In the genomic region with DNA sequence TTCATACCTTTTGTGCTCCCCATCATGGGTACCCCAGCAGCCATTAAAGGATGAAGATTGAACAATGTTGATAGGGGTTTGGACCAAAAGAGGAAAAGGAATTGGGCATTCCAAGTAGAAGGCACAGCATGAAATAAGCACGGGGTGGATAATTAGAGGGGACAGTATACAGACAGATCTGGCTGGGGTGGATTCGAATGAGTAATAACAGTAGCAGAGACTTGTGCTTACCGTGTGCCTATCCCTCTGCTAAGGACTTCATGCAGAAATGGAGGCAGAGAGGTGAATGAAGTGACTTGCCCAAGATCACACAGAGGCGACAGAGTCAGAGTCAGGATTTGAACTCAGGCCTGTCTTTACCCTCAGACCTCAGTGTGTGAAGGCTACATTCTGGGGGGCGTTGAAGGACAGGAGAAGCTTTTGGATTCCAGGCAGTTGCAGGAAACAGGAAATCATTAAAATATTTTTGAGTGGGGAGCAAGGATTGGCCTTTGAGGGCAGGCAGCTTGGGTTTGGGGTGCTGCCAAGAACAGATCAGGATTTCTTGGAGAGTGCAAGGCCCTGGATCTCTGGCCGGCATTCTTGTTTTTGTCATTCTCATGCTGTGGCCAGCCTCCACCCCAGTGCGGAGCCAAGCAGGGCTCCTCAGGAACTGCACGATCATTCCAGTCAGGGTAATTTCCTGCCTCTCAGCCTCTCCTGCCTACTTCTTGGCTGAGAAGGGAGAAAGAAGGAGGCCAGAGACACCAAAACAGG, we compare ENCODE assay signal across 8 cellular contexts. TPM values are rescaled to one million over a fixed set of nuclear protein-coding genes. Genes with fewer than 3 reads are reported as not detected.
DNase-seq lines count a peak whose midpoint lies in the region; ATAC-seq, FAIRE-seq and TF ChIP-seq lines count a peak whose summit lies in the region.

No MANE protein-coding gene starts in this region.

- FAIRE-seq in kidney (lab: Jason Lieb, UNC) = no peak

- H3K4me1 ChIP-seq in HEK293 (ENCODE audit: control insufficient read depth, insufficient read depth, low read length) (no peaks in the 10 kb centered on the region; the same call in 1 of the 2 replicates), breast epithelium (peaks cover 8 to 20% of the 10 kb centered on the region in 2 donors), kidney (ENCODE audit: control insufficient read depth in 1 of 2, insufficient read depth in 1 of 2, low read depth in 1 of 2, low read length in 2 of 2) (peaks cover 10 to 16% of the 10 kb centered on the region in 2 donors), spleen (peaks cover 0 to 65% (median 27%) of the 10 kb centered on the region in 6 donors)

- H3K9me3 ChIP-seq in HEK293 (ENCODE audit: control insufficient read depth, insufficient read depth, low read depth, low read length) (no peaks in the 10 kb centered on the region), breast epithelium (no peaks in the 10 kb centered on the region), kidney (ENCODE audit: control insufficient read depth in 1 of 2, low read length in 2 of 2) (no peaks in the 10 kb centered on the region), spleen (no peaks in the 10 kb centered on the region)

- intact Hi-C loops in breast epithelium (cut with DNase I; ENCODE audit: low total_unique reads) = no loop called here
- intact Hi-C loops in kidney (cut with DNase I) = no loop called here
- intact Hi-C loops in spleen (cut with DNase I; ENCODE audit: low total_unique reads) = no loop called here

- no peaks in the 10 kb centered on the region for H3K27me3 ChIP-seq in breast epithelium
- H3K27me3 ChIP-seq in spleen (replicated peaks in 1 of 7) = no peaks in the 10 kb centered on the region

- TF ChIP-seq CTCF in HEK293 (tag by site-specific recombination; IDR thresholded peaks at IDR 0.05) = no peak
- no peak for TF ChIP-seq CTCF in breast epithelium (IDR thresholded peaks at IDR 0.05)
- no peak for TF ChIP-seq CTCF in kidney (IDR thresholded peaks at IDR 0.05; ENCODE audit: borderline replicate concordance, extremely low read depth, insufficient read depth)
- TF ChIP-seq CTCF in spleen (IDR thresholded peaks at IDR 0.05 in 8 of 11, conservative IDR thresholded peaks at IDR 0.05 in 3 of 11) = peak in 1 of 11 experiments; percentile 5

- H3K36me3 ChIP-seq in HEK293 (ENCODE audit: control insufficient read depth in 2 of 2, insufficient read depth in 1 of 2, low read length in 2 of 2) (peaks cover 86 to 100% of the 10 kb centered on the region in 2 experiments), breast epithelium (peaks cover 16% of the 10 kb centered on the region), kidney (ENCODE audit: control insufficient read depth in 1 of 2, insufficient read depth in 2 of 2, low read length in 2 of 2) (peaks cover 35 to 41% of the 10 kb centered on the region in 2 donors), spleen (peaks cover 3 to 100% (median 52%) of the 10 kb centered on the region in 6 donors)

- CTCF ChIA-PET in HEK293 (lab: Yijun Ruan, JAX) = no interaction called here

- no peak overlapping the region for H3K4me3 ChIP-seq in HEK293 (ENCODE audit: low read depth, low read length)
- peak overlapping the region in 1 of 3 donors; percentile 31 for H3K4me3 ChIP-seq in breast epithelium
- no peak overlapping the region for H3K4me3 ChIP-seq in kidney (ENCODE audit: low read length in 2 of 2)
- H3K4me3 ChIP-seq in spleen = no peak overlapping the region

- POLR2A ChIA-PET in HEK293 (lab: Yijun Ruan, JAX) = interaction anchor here (0.5 to 0.6 kb wide), 2 partner anchors 51 to 185 kb away, joined by 3 to 5 read pairs; a partner anchor contains a TSS

- DNase-seq in breast epithelium (ENCODE audit: low spot score in 2 of 2) (peak; percentile 68 to 90), kidney (peak; percentile 91), spleen (no peak), NOMO-1 (lab: John Stamatoyannopoulos, UW; ENCODE audit: unreplicated experiment in 2 of 2) (no peak), MV-4-11 (lab: John Stamatoyannopoulos, UW) (no peak)
- no peak for DNase-seq in activated CD4-positive, alpha-beta T cell treated with anti-CD3 and anti-CD28 coated beads for 4 hours

- H3K9ac ChIP-seq in kidney (ENCODE audit: low read length in 2 of 2) = peak overlapping the region; percentile 5 to 49

- WGBS in spleen, 5 donors = 48 to 76% (median 64%) methylated on average over 8 of the region's 8 CpGs

- no peak for ATAC-seq in GM19328 (IDR thresholded peaks at IDR 0.05; ENCODE audit: unreplicated experiment)

- H3K27ac ChIP-seq in HEK293 (ENCODE audit: extremely low read depth, low read depth, low read length) (no peak overlapping the region), breast epithelium (peak overlapping the region; percentile 93 to 99), kidney (ENCODE audit: low read depth in 2 of 2, low read length in 2 of 2) (peak overlapping the region; percentile 78), spleen (peak overlapping the region; percentile 51 to 91 (median 88))

- TF ChIP-seq POLR2A in breast epithelium (IDR thresholded peaks at IDR 0.05) (no peak), spleen (IDR thresholded peaks at IDR 0.05) (no peak)

TF ChIP-seq in HEK293, 187 proteins besides CTCF, POLR2A, EP300 and RAD21:
- TF ChIP-seq BCL11A (tag by site-specific recombination; IDR thresholded peaks at IDR 0.05; ENCODE audit: low read depth) = no peak
- TF ChIP-seq ZNF16 (tag by site-specific recombination; IDR thresholded peaks at IDR 0.05; ENCODE audit: low read depth) = no peak
- TF ChIP-seq ZBTB8A (tag by site-specific recombination; IDR thresholded peaks at IDR 0.05) = no peak
- TF ChIP-seq ZNF311 (tag by site-specific recombination; IDR thresholded peaks at IDR 0.05; ENCODE audit: borderline replicate concordance) = no peak
- peak; percentile 60 for TF ChIP-seq SP7 (tag by site-specific recombination; IDR thresholded peaks at IDR 0.05)
- no peak for TF ChIP-seq ZNF19 (tag by site-specific recombination; IDR thresholded peaks at IDR 0.05; ENCODE audit: low read depth)
- TF ChIP-seq ZNF416 (tag by site-specific recombination; IDR thresholded peaks at IDR 0.05) = no peak

RNA-seq across cellular contexts. Expression of a gene that starts 18.7 kb away (rescaled TPM):
- total RNA-seq in breast epithelium (10 to 100 TPM; 41.3 to 49.5 (median 45.2) TPM), kidney (37.1 TPM), spleen (10 to 100 TPM; 35.0 to 48.1 (median 39.8) TPM)
- polyA plus RNA-seq in kidney (ENCODE audit: insufficient read depth, low read depth, low replicate concordance) (54.0 TPM), spleen (10 to 100 TPM; 27.4 to 51.3 (median 35.6) TPM)

RNA-seq across cellular contexts. Expression of a gene that starts 19.0 kb away (rescaled TPM):
- total RNA-seq in breast epithelium (10 to 100 TPM; 36.6 to 49.5 (median 47.3) TPM), kidney (50.4 TPM), spleen (10 to 100 TPM; 25.7 to 45.7 (median 34.6) TPM)
- polyA plus RNA-seq in kidney (ENCODE audit: insufficient read depth, low read depth, low replicate concordance) (32.4 TPM), spleen (10 to 100 TPM; 15.5 to 28.2 (median 20.5) TPM)

RNA-seq across cellular contexts. Expression of a gene that starts 30.0 kb away (rescaled TPM):
- total RNA-seq in breast epithelium (10 to 100 TPM; 57.4 to 65.2 (median 59.7) TPM), kidney (100 TPM), spleen (100 to 1,000 TPM in 1 of 7 donors, 10 to 100 TPM in 6; 66.4 to 108 (median 84.1) TPM)
- polyA plus RNA-seq in kidney (ENCODE audit: insufficient read depth, low read depth, low replicate concordance) (92.9 TPM), spleen (10 to 100 TPM; 26.7 to 56.3 (median 42.1) TPM)

RNA-seq across cellular contexts. Expression of a gene that starts 34.4 kb away (rescaled TPM):
- 100 to 1,000 TPM in 2 of 3 donors, 10 to 100 TPM in 1; 91.7 to 299 (median 143) TPM for total RNA-seq in breast epithelium
- 132 TPM for total RNA-seq in kidney
- 87.9 TPM for polyA plus RNA-seq in kidney (ENCODE audit: insufficient read depth, low read depth, low replicate concordance)
- 100 to 1,000 TPM in 6 of 7 donors, 10 to 100 TPM in 1; 91.5 to 396 (median 191) TPM for total RNA-seq in spleen
- 100 to 1,000 TPM in 1 of 3 donors, 10 to 100 TPM in 2; 63.2 to 117 (median 72.6) TPM for polyA plus RNA-seq in spleen

RNA-seq across cellular contexts. Expression of a gene that starts 36.4 kb away (rescaled TPM):
- total RNA-seq in breast epithelium (10 to 100 TPM; 21.7 to 47.5 (median 26.6) TPM), kidney (60.7 TPM), spleen (100 to 1,000 TPM; 178 to 354 (median 288) TPM)
- polyA plus RNA-seq in kidney (ENCODE audit: insufficient read depth, low read depth, low replicate concordance) (52.4 TPM), spleen (100 to 1,000 TPM; 421 to 492 (median 452) TPM)

Comparison
In these comparisons a context has a peak if more than half of its experiments do, and no peak if none do; other contexts are left out.
1. DNase-seq: peak in breast epithelium (2 of 2) and kidney (single experiment); none in spleen (single experiment), NOMO-1 (0 of 2), activated CD4-positive, alpha-beta T cell treated with anti-CD3 and anti-CD28 coated beads for 4 hours (0 of 2) and MV-4-11 (single experiment).